ENCODE assay signal across 37 cellular contexts in the genomic region with DNA sequence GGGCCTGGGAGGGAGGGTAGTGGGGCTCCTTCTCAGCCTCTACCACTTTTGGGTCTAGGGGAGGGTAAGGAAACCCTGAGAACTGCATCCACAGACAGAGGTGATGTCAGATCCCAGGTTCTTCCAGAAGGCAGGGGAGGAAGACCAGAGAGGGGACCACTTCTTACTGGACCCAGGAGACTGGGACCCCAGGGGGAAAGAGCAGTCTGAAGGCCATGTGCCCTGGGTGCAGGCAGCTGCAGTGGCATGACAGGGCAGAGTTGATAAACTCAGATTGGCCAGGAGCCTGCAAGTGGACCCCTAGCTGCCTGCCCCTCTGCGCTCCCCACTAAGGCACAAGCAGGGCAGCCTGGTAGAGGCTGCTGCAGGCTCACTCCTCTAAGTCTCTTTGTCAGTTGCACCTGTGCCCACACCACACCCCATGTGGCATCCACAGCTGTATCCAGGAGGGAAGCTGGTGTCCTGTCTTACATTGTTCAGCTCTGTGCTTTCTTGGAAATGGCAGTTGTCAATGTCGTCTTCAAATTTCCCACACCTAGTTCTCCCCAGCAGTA. TPM values are rescaled to one million over a fixed set of nuclear protein-coding genes. Genes with fewer than 3 reads are reported as not detected.
"Had no signal": no experiment of that assay in that cellular context is flagged by ENCODE, and none has a peak within 500 bp of the region (broad histone marks: within the 10 kb centered on the region; RNA-seq: fewer than 3 reads in every experiment).

No MANE protein-coding gene starts in this region.

- H3K4me1 ChIP-seq: body of pancreas, Peyer's patch, SJSA1 had no signal

- H3K27me3 Mint-ChIP-seq: activated CD4-positive, alpha-beta T cell treated with anti-CD3 and anti-CD28 coated beads, Interleukin-2, amount 10 ng/mL, durations not matched to agents 24 days and 14 days; activated naive CD8-positive, alpha-beta T cell treated with anti-CD3 and anti-CD28 coated beads, Interleukin-2, amount 10 ng/mL, durations not matched to agents 7 days and 5 days had no signal

- H3K9me2 ChIP-seq: SK-N-SH had no signal

- H3K27ac Mint-ChIP-seq: activated CD4-positive, alpha-beta T cell treated with anti-CD3 and anti-CD28 coated beads, Interleukin-2, amount 10 ng/mL, durations not matched to agents 24 days and 14 days; activated CD8-positive, alpha-beta T cell treated with anti-CD3 and anti-CD28 coated beads for 36 hours; activated naive CD4-positive, alpha-beta T cell treated with anti-CD3 and anti-CD28 coated beads, Interleukin-2, amount 50 U/mL, for 24 hours; activated naive CD8-positive, alpha-beta T cell treated with anti-CD3 and anti-CD28 coated beads, Interleukin-2, amount 10 ng/mL, durations not matched to agents 7 days and 5 days; activated T-cell treated with anti-CD3 and anti-CD28 coated beads, Interleukin-2, amount 50 U/mL, for 72 hours; activated T-helper 17 cell treated with anti-CD3 and anti-CD28 coated beads, Interleukin-2, amount 50 U/mL, for 72 hours; T-helper 1 cell treated with Interleukin-12 subunit alpha and Interleukin-12 subunit beta and Interleukin-4 antibody, amounts not matched to agents 30 μg/mL and 1 μg/mL, for 36 hours; T-helper 2 cell treated with Interferon-gamma antibody and Interleukin-4, amounts not matched to agents 5 μg/mL and 100 μg/mL, for 36 hours had no signal

- H3K27ac ChIP-seq: body of pancreas, Peyer's patch, SJSA1 had no signal

- DNase-seq: activated CD4-positive, alpha-beta T cell treated with anti-CD3 and anti-CD28 coated beads, Interleukin-2, amount 10 ng/mL, durations not matched to agents 24 days and 14 days; activated CD4-positive, alpha-beta T cell treated with anti-CD3 and anti-CD28 coated beads, Interleukin-2, amount 50 U/mL, for 4 hours; activated CD8-positive, alpha-beta T cell treated with anti-CD3 and anti-CD28 coated beads for 36 hours; activated effector memory CD4-positive, alpha-beta T cell treated with anti-CD3 and anti-CD28 coated beads, Interleukin-2, amount 50 U/mL, for 16 hours; activated naive CD4-positive, alpha-beta T cell; activated naive CD8-positive, alpha-beta T cell treated with anti-CD3 and anti-CD28 coated beads, Interleukin-2, amount 10 ng/mL, durations not matched to agents 7 days and 5 days; activated T-cell treated with anti-CD3 and anti-CD28 coated beads, Interleukin-2, amount 50 U/mL, for 1 hour; activated T-cell treated with anti-CD3 and anti-CD28 coated beads, Interleukin-2, amount 50 U/mL, for 72 hours; amygdala; body of pancreas; central memory CD4-positive, alpha-beta T cell; NCI-H1092 treated with DMSO at 0.1 percent for 48 hours; NCI-H1417; NCI-H146; NCI-H187; NCI-H2029 treated with DMSO at 0.1 percent for 48 hours; NCI-H2107; NCI-H2171; NCI-H510A; NCI-H526; NCI-H748 treated with DMSO at 0.1 percent for 48 hours; NK-92 treated with Interleukin-12 subunit alpha and Interleukin-12 subunit beta, amount 100 ng/mL, for 24 hours; PC-3; Peyer's patch; RPMI8226; SHP77 treated with DMSO at 0.1 percent for 48 hours; SK-N-SH had no signal

- H3K9ac ChIP-seq: SK-N-SH had no signal

- H3K36me3 Mint-ChIP-seq: activated naive CD8-positive, alpha-beta T cell treated with anti-CD3 and anti-CD28 coated beads, Interleukin-2, amount 10 ng/mL, durations not matched to agents 7 days and 5 days had no signal

- H3K4me3 ChIP-seq: body of pancreas, Peyer's patch, SJSA1 had no signal

- ATAC-seq: activated CD8-positive, alpha-beta T cell treated with anti-CD3 and anti-CD28 coated beads for 36 hours; activated T-cell treated with anti-CD3 and anti-CD28 coated beads, Interleukin-2, amount 50 U/mL, for 72 hours; activated T-helper 17 cell treated with anti-CD3 and anti-CD28 coated beads, Interleukin-2, amount 50 U/mL, for 72 hours; body of pancreas; PC-3 had no signal

- H3K27me3 ChIP-seq: body of pancreas, Peyer's patch had no signal

- H3K9me3 Mint-ChIP-seq: activated CD4-positive, alpha-beta T cell treated with anti-CD3 and anti-CD28 coated beads, Interleukin-2, amount 10 ng/mL, durations not matched to agents 24 days and 14 days had no signal

- H3K4me2 ChIP-seq: SK-N-SH had no signal

- H3K4me3 Mint-ChIP-seq: activated CD4-positive, alpha-beta T cell treated with anti-CD3 and anti-CD28 coated beads, Interleukin-2, amount 10 ng/mL, durations not matched to agents 24 days and 14 days; activated CD8-positive, alpha-beta T cell treated with anti-CD3 and anti-CD28 coated beads for 36 hours; activated naive CD4-positive, alpha-beta T cell treated with anti-CD3 and anti-CD28 coated beads, Interleukin-2, amount 50 U/mL, for 24 hours; activated naive CD8-positive, alpha-beta T cell treated with anti-CD3 and anti-CD28 coated beads, Interleukin-2, amount 10 ng/mL, durations not matched to agents 7 days and 5 days; activated T-cell treated with anti-CD3 and anti-CD28 coated beads, Interleukin-2, amount 50 U/mL, for 72 hours; activated T-helper 17 cell treated with anti-CD3 and anti-CD28 coated beads, Interleukin-2, amount 50 U/mL, for 72 hours; T-helper 1 cell treated with Interleukin-12 subunit alpha and Interleukin-12 subunit beta and Interleukin-4 antibody, amounts not matched to agents 30 μg/mL and 1 μg/mL, for 36 hours; T-helper 2 cell treated with Interferon-gamma antibody and Interleukin-4, amounts not matched to agents 5 μg/mL and 100 μg/mL, for 36 hours had no signal

- H3K4me1 Mint-ChIP-seq: activated naive CD4-positive, alpha-beta T cell treated with anti-CD3 and anti-CD28 coated beads, Interleukin-2, amount 50 U/mL, for 24 hours; activated T-helper 17 cell treated with anti-CD3 and anti-CD28 coated beads, Interleukin-2, amount 50 U/mL, for 72 hours had no signal

- H3K36me3 ChIP-seq: Peyer's patch, SJSA1 had no signal

- H3K9me3 ChIP-seq: SJSA1, SK-N-SH had no signal

RNA-seq across cellular contexts. Expression of gene CST9L, which starts 2.7 kb away (rescaled TPM):
- total RNA-seq: activated CD4-positive, alpha-beta T cell treated with anti-CD3 and anti-CD28 coated beads, Interleukin-2, amount 10 ng/mL, durations not matched to agents 24 days and 14 days; activated CD8-positive, alpha-beta memory T cell treated with anti-CD3 and anti-CD28 coated beads for 36 hours; activated CD8-positive, alpha-beta T cell treated with anti-CD3 and anti-CD28 coated beads for 36 hours; activated naive CD8-positive, alpha-beta T cell treated with anti-CD3 and anti-CD28 coated beads, Interleukin-2, amount 10 ng/mL, durations not matched to agents 7 days and 5 days; activated T-cell treated with anti-CD3 and anti-CD28 coated beads, Interleukin-2, amount 50 U/mL, for 72 hours; activated T-helper 17 cell treated with anti-CD3 and anti-CD28 coated beads, Interleukin-2, amount 50 U/mL, for 72 hours; astrocyte; body of pancreas; bronchial epithelial cell; M059J; PC-3; Peyer's patch; SJSA1 had no signal
- polyA plus RNA-seq: adipose tissue, SK-N-SH had no signal

RNA-seq across cellular contexts. Expression of gene CST9, which starts 40.1 kb away (rescaled TPM):
- total RNA-seq: activated CD4-positive, alpha-beta T cell treated with anti-CD3 and anti-CD28 coated beads, Interleukin-2, amount 10 ng/mL, durations not matched to agents 24 days and 14 days; activated CD8-positive, alpha-beta memory T cell treated with anti-CD3 and anti-CD28 coated beads for 36 hours; activated CD8-positive, alpha-beta T cell treated with anti-CD3 and anti-CD28 coated beads for 36 hours; activated naive CD8-positive, alpha-beta T cell treated with anti-CD3 and anti-CD28 coated beads, Interleukin-2, amount 10 ng/mL, durations not matched to agents 7 days and 5 days; activated T-cell treated with anti-CD3 and anti-CD28 coated beads, Interleukin-2, amount 50 U/mL, for 72 hours; activated T-helper 17 cell treated with anti-CD3 and anti-CD28 coated beads, Interleukin-2, amount 50 U/mL, for 72 hours; astrocyte; bronchial epithelial cell; M059J; PC-3; Peyer's patch; SJSA1 had no signal
- polyA plus RNA-seq: adipose tissue, SK-N-SH had no signal
